ENCODE assay signal across 9 cellular contexts in the genomic region with DNA sequence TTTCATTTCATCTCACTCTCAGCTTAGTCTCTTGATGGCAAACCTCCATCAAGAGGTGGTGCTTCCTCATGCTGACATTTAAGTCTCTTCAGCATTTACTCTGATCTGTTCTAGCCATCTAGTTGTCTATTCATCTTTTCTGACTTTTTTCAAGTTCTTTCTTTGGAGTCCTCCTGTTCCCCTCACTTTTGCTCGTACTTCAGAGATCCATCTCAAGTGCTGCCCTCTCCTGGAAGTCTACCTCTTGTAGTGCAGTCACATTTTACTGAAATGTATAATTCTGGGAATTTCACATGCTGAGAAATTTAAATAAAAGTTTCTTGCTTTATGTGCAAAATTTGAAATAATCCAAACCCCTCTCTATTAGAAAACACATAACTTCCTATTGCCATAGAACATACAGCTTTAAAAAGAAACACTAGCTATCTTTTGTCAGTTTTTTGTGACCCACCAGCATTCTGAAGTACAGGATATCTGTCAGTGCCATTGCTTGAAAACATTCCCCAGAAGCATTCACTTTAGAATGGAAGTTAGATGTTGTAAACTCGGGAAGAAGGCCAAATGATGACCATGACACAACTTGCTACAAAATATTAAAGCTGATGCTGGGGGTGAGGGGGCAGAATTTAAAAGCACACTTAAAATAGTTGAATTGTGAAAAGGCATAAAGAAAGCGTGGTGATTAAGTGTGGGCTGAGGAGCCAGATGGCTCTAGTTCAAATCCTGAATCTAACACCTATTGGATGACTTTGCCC. TPM values are rescaled to one million over a fixed set of nuclear protein-coding genes. Genes with fewer than 3 reads are reported as not detected.
DNase-seq lines count a peak whose midpoint lies in the region; ATAC-seq and TF ChIP-seq lines count a peak whose summit lies in the region.
"Had no signal": no experiment of that assay in that cellular context is flagged by ENCODE, and none has a peak within 500 bp of the region (broad histone marks: within the 10 kb centered on the region; RNA-seq: fewer than 3 reads in every experiment).

No MANE protein-coding gene starts in this region.

- CTCF ChIA-PET in MCF 10A (lab: Yijun Ruan, JAX): interaction anchor here (0.6 to 2.9 kb wide), 13 partner anchors 11 to 228 kb away, joined by 3 to 20 read pairs (median 3); no protein-coding TSS in a partner anchor

- H3K4me1 Mint-ChIP-seq in MCF 10A (ENCODE audit: insufficient read depth, unreplicated experiment) (peaks cover 36% of the 10 kb centered on the region), endothelial cell (ENCODE audit: unreplicated experiment) (peaks cover 3% of the 10 kb centered on the region)

- TF ChIP-seq CTCF in MCF 10A (IDR thresholded peaks at IDR 0.05; ENCODE audit: unreplicated experiment) (no peak), breast epithelium (IDR thresholded peaks at IDR 0.05) (no peak), NB4 (IDR thresholded peaks at IDR 0.05; ENCODE audit: low read depth, low read length) (peak; percentile 34), endothelial cell (IDR thresholded peaks at IDR 0.05; ENCODE audit: unreplicated experiment) (peak; percentile 41), retinal pigment epithelial cell (conservative IDR thresholded peaks at IDR 0.05; ENCODE audit: low read depth, low read length) (peak; percentile 59)

- peaks cover 4% of the 10 kb centered on the region for H3K36me3 Mint-ChIP-seq in MCF 10A (ENCODE audit: insufficient read depth, unreplicated experiment)
- no peaks in the 10 kb centered on the region for H3K36me3 Mint-ChIP-seq in endothelial cell (ENCODE audit: low read depth, unreplicated experiment)

- H3K4me3 Mint-ChIP-seq in MCF 10A (ENCODE audit: unreplicated experiment) (no peak overlapping the region), endothelial cell (ENCODE audit: unreplicated experiment) (no peak overlapping the region)

- no peaks in the 10 kb centered on the region for H3K27me3 Mint-ChIP-seq in MCF 10A (ENCODE audit: insufficient read depth, unreplicated experiment)
- H3K27me3 Mint-ChIP-seq in endothelial cell (ENCODE audit: unreplicated experiment): peaks cover 1% of the 10 kb centered on the region

- H3K9me3 ChIP-seq in breast epithelium: no peaks in the 10 kb centered on the region
- H3K9me3 ChIP-seq: SJCRH30 had no signal

- TF ChIP-seq POLR2A in breast epithelium (IDR thresholded peaks at IDR 0.05) (no peak), NB4 (IDR thresholded peaks at IDR 0.05; ENCODE audit: extremely low read depth, insufficient read length) (no peak)

- ATAC-seq in HG03457 (IDR thresholded peaks at IDR 0.05; ENCODE audit: unreplicated experiment) (no peak), GM21619 (IDR thresholded peaks at IDR 0.05; ENCODE audit: unreplicated experiment) (no peak)

- H3K9me3 Mint-ChIP-seq in MCF 10A (ENCODE audit: unreplicated experiment): no peaks in the 10 kb centered on the region
- H3K9me3 Mint-ChIP-seq in endothelial cell (ENCODE audit: unreplicated experiment): no peaks in the 10 kb centered on the region

- H3K4me1 ChIP-seq in breast epithelium: peaks cover 0 to 11% of the 10 kb centered on the region in 2 donors

- no peaks in the 10 kb centered on the region for H3K36me3 ChIP-seq in breast epithelium

- intact Hi-C loops in MCF 10A (cut with micrococcal nuclease): no loop called here
- intact Hi-C loops in breast epithelium (cut with DNase I; ENCODE audit: low total_unique reads): no loop called here

- POLR2A ChIA-PET in MCF 10A (lab: Yijun Ruan, JAX): interaction anchor here (0.7 to 1.5 kb wide), 3 partner anchors 9 to 229 kb away, joined by 3 to 4 read pairs (median 4); no protein-coding TSS in a partner anchor

- no peak overlapping the region for H3K27ac Mint-ChIP-seq in MCF 10A (ENCODE audit: low read depth, unreplicated experiment)
- no peak overlapping the region for H3K27ac Mint-ChIP-seq in endothelial cell (ENCODE audit: unreplicated experiment)

- H3K4me3 ChIP-seq in breast epithelium (no peak overlapping the region), NB4 (ENCODE audit: low read depth, low read length) (no peak overlapping the region), retinal pigment epithelial cell (ENCODE audit: low read length) (no peak overlapping the region)
- H3K4me3 ChIP-seq: SJCRH30 had no signal

- no peak overlapping the region for H3K27ac ChIP-seq in breast epithelium
- H3K27ac ChIP-seq: SJCRH30 had no signal

- DNase-seq in MCF 10A (ENCODE audit: unreplicated experiment) (peak; percentile 28), breast epithelium (ENCODE audit: low spot score in 2 of 2) (no peak), NB4 (ENCODE audit: low read depth) (peak; percentile 45), endothelial cell (ENCODE audit: low spot score) (peak; percentile 37), retinal pigment epithelial cell (ENCODE audit: low read depth) (no peak), dedifferentiated amniotic fluid mesenchymal stem cell (ENCODE audit: extremely low spot score) (no peak)

- no peaks in the 10 kb centered on the region for H3K27me3 ChIP-seq in breast epithelium
- H3K27me3 ChIP-seq: SJCRH30 had no signal

- no TSS peak for BruUV-seq in MCF 10A (replicated peaks; lab: Mats Ljungman, UMichigan)

RNA-seq across cellular contexts. Expression of gene RLF, which starts 21.9 kb away (rescaled TPM):
- 8.8 and 11.2 TPM in 2 replicates for total RNA-seq in MCF 10A (2022)
- 10 to 100 TPM; 19.5 to 39.2 (median 25.9) TPM for total RNA-seq in breast epithelium
- 18.0 TPM for total RNA-seq in endothelial cell (ENCODE audit: unreplicated experiment)

Comparison
In these comparisons a context has a peak if more than half of its experiments do, and no peak if none do; other contexts are left out.
1. DNase-seq: peak in MCF 10A (single experiment), NB4 (single experiment) and endothelial cell (single experiment); none in breast epithelium (0 of 2), retinal pigment epithelial cell (single experiment) and dedifferentiated amniotic fluid mesenchymal stem cell (single experiment).
2. CTCF ChIP-seq: peak in NB4 (single experiment), endothelial cell (single experiment) and retinal pigment epithelial cell (single experiment); none in MCF 10A (single experiment) and breast epithelium (0 of 3).